23 cellular contexts compared by ENCODE assay signal in the genomic region with DNA sequence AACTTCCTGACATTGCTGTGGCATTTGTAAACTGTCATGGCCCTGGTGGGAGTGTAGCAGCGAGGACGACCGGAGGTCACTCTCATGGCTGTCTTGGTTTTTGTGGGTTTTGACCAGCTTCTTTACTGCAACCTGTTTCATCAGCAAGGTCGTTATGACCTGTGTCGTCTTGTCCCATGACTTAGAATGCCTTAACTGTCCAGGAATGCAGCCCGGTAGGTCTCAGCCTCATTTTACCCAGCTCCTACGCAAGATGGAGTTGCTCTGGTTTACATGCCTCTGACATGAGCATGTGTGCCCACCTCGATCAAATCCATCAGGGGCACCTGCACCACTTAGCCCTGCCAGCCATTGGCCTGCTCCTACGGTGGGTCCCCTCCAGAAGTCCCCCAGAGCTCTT.
"Had no signal": no experiment of that assay in that cellular context is flagged by ENCODE, and none has a peak within 500 bp of the region (broad histone marks: within the 10 kb centered on the region; RNA-seq: fewer than 3 reads in every experiment).

No MANE protein-coding gene starts in this region.

- H3K9me3 Mint-ChIP-seq: activated naive CD4-positive, alpha-beta T cell treated with anti-CD3 and anti-CD28 coated beads, Interleukin-2, amount 50 U/mL, for 24 hours; central memory CD8-positive, alpha-beta T cell; natural killer cell treated with Interleukin-12 subunit alpha and Interleukin-12 subunit beta and Interleukin-15 and Interleukin-18, amount 100 ng/mL, for 72 hours had no signal

- DNase-seq: activated CD4-positive, alpha-beta T cell treated with anti-CD3 and anti-CD28 coated beads for 1 hour; activated gamma-delta T cell treated with Interleukin-2 at 50 U/mL for 16 hours; activated T-cell treated with anti-CD3 and anti-CD28 coated beads, Interleukin-2, amount 50 U/mL, for 1 hour; aorta; brain microvascular endothelial cell; colonic mucosa; dorsolateral prefrontal cortex; lower lobe of right lung; midbrain; ovary; psoas muscle; stimulated activated CD4-positive, alpha-beta T cell treated with anti-CD3 and anti-CD28 coated beads, Interleukin-12 subunit alpha, Interleukin-12 subunit beta, amount 100 ng/mL, for 4 hours; stimulated activated CD4-positive, alpha-beta T cell treated with anti-CD3 and anti-CD28 coated beads, Interleukin-4, amount 100 ng/mL, for 4 hours; stimulated activated naive CD8-positive, alpha-beta T cell treated with anti-CD3 and anti-CD28 coated beads, Interleukin-15, Interleukin-2, amounts not matched to agents 100 U/mL and 50 U/mL, for 24 hours; T-helper 1 cell; T-helper 9 cell; upper lobe of right lung had no signal

- H3K4me1 ChIP-seq: colonic mucosa, lower lobe of right lung, psoas muscle, right atrium auricular region, upper lobe of right lung had no signal

- H3K36me3 Mint-ChIP-seq: activated naive CD4-positive, alpha-beta T cell treated with anti-CD3 and anti-CD28 coated beads, Interleukin-2, amount 50 U/mL, for 24 hours; natural killer cell treated with Interleukin-12 subunit alpha and Interleukin-12 subunit beta and Interleukin-15 and Interleukin-18, amount 100 ng/mL, for 72 hours had no signal

- H3K27me3 ChIP-seq: brain microvascular endothelial cell, colonic mucosa, dorsolateral prefrontal cortex, ovary, right atrium auricular region, upper lobe of right lung had no signal

- H3K27ac Mint-ChIP-seq: activated naive CD4-positive, alpha-beta T cell treated with anti-CD3 and anti-CD28 coated beads, Interleukin-2, amount 50 U/mL, for 24 hours; natural killer cell treated with Interleukin-12 subunit alpha and Interleukin-12 subunit beta and Interleukin-15 and Interleukin-18, amount 100 ng/mL, for 72 hours had no signal

- H3K4me3 Mint-ChIP-seq: activated naive CD4-positive, alpha-beta T cell treated with anti-CD3 and anti-CD28 coated beads, Interleukin-2, amount 50 U/mL, for 24 hours; central memory CD8-positive, alpha-beta T cell; natural killer cell treated with Interleukin-12 subunit alpha and Interleukin-12 subunit beta and Interleukin-15 and Interleukin-18, amount 100 ng/mL, for 72 hours had no signal

- ATAC-seq: left lobe of liver; lower lobe of right lung; natural killer cell treated with Interleukin-12 subunit alpha and Interleukin-12 subunit beta and Interleukin-15 and Interleukin-18, amount 100 ng/mL, for 72 hours; psoas muscle; stimulated activated naive CD8-positive, alpha-beta T cell treated with anti-CD3 and anti-CD28 coated beads, Interleukin-15, Interleukin-2, amounts not matched to agents 100 U/mL and 50 U/mL, for 24 hours had no signal

- H3K4me3 ChIP-seq: colonic mucosa, dorsolateral prefrontal cortex, lower lobe of right lung, ovary, psoas muscle, right atrium auricular region, upper lobe of right lung had no signal

- H3K36me3 ChIP-seq: brain microvascular endothelial cell, colonic mucosa, lower lobe of right lung, neutrophil, ovary, right atrium auricular region, upper lobe of right lung had no signal

- H3K27ac ChIP-seq: brain microvascular endothelial cell, colonic mucosa, dorsolateral prefrontal cortex, lower lobe of right lung, neutrophil, ovary, psoas muscle, right atrium auricular region, upper lobe of right lung had no signal

- H3K27me3 Mint-ChIP-seq: activated naive CD4-positive, alpha-beta T cell treated with anti-CD3 and anti-CD28 coated beads, Interleukin-2, amount 50 U/mL, for 24 hours; central memory CD8-positive, alpha-beta T cell had no signal

- H3K9me3 ChIP-seq: colonic mucosa, lower lobe of right lung, neutrophil, ovary, psoas muscle, right atrium auricular region, upper lobe of right lung had no signal
